20 cellular contexts compared by ENCODE assay signal in the genomic region with DNA sequence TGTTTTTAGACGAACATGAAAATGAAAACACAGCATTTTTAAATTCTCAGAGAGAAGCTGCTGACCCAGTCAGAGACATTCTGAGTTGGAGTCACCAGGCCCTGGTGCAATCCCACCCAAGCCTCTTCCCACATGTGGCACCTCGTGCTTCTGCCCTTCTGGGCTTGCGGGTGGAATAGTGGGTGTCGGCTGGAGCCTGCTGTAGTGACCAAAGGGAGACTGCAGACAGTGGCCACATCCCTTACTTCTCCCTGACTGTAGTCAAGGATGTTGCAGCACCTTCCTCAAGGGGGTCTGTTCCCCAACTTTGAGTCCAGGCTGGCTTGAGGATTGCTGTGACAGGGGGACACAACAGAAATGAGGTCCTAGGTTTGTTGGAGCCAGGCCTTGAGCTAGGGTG.
"Had no signal": no experiment of that assay in that cellular context is flagged by ENCODE, and none has a peak within 500 bp of the region (broad histone marks: within the 10 kb centered on the region; RNA-seq: fewer than 3 reads in every experiment).

No MANE protein-coding gene starts in this region.

- H3K36me3 ChIP-seq: left ventricle myocardium inferior, sigmoid colon, uterus had no signal

- H3K9me3 ChIP-seq: left ventricle myocardium inferior, sigmoid colon, uterus had no signal

- H3K4me3 ChIP-seq: left ventricle myocardium inferior, sigmoid colon, uterus had no signal

- DNase-seq: activated CD4-positive, alpha-beta T cell treated with anti-CD3 and anti-CD28 coated beads for 36 hours; activated CD4-positive, alpha-beta T cell treated with anti-CD3 and anti-CD28 coated beads, Interleukin-2, amount 50 U/mL, for 48 hours; activated naive CD4-positive, alpha-beta T cell treated with anti-CD3 and anti-CD28 coated beads for 36 hours; activated T-cell treated with anti-CD3 and anti-CD28 coated beads for 4 hours; anterior cingulate cortex; central memory CD4-positive, alpha-beta T cell; head of caudate nucleus; kidney glomerular epithelial cell; left ventricle myocardium inferior; naive thymus-derived CD8-positive, alpha-beta T cell; stimulated activated CD4-positive, alpha-beta T cell treated with anti-CD3 and anti-CD28 coated beads, Interleukin-1b, Interleukin-23, amount 100 ng/mL, for 48 hours; stimulated activated CD8-positive, alpha-beta memory T cell treated with anti-CD3 and anti-CD28 coated beads, Interleukin-4, amount 100 ng/mL, for 48 hours; stimulated activated naive CD4-positive, alpha-beta T cell; uterus had no signal

- H3K4me1 ChIP-seq: left ventricle myocardium inferior, parathyroid adenoma, uterus had no signal

- FAIRE-seq: colon, frontal cortex, TTC549 had no signal

- H3K27me3 ChIP-seq: sigmoid colon, uterus had no signal

- H3K9ac ChIP-seq: parathyroid adenoma had no signal

- H3K27ac ChIP-seq: left ventricle myocardium inferior, parathyroid adenoma, sigmoid colon, uterus had no signal

- ATAC-seq: activated CD4-positive, alpha-beta T cell treated with anti-CD3 and anti-CD28 coated beads for 36 hours; naive thymus-derived CD8-positive, alpha-beta T cell; WTC11 had no signal
